ENCODE assay signal across 5 cellular contexts in genomic region chr20:17481661-17482060, GRCh38.
"Had no signal": no experiment of that assay in that cellular context is flagged by ENCODE, and none has a peak within 500 bp of the region (broad histone marks: within the 10 kb centered on the region; RNA-seq: fewer than 3 reads in every experiment).

No MANE protein-coding gene starts in this region.

- DNase-seq: H9, HCEC 1CT, IMR-90 had no signal

- ATAC-seq: GM23338, K562 had no signal

- H3K4me2 ChIP-seq: GM23338 had no signal

- H3K4me3 ChIP-seq: GM23338, K562 had no signal
